8 cellular contexts compared by ENCODE assay signal in the genomic region with DNA sequence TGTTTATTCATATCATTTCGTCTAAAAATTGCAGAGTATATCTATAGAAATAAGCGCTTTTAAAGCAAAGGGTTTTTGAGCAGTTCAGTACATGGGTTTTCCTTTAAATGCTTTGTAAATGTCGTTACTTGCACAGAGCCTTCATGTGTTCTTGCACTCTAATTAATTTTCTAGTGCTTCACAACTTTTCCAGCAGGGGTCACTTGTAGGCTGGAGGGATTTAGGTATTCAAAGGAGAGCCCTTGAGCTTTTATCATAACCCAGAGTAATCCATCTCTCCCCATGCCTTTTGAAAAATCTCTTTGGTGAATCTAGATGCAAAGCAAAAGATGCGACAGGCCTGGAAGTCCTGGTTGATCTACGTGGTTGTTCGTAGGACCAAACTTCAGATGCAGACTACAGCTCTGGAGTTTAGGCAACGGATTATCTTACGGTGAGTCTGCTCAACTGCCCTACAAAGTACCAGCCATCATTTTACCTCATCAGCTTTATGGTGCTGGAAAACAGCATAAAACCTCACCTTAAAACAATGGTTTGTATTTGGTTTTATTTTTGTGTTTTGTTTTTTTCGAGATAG.
DNase-seq lines count a peak whose midpoint lies in the region; ATAC-seq and TF ChIP-seq lines count a peak whose summit lies in the region.

No MANE protein-coding gene starts in this region.

- H3K36me3 ChIP-seq in H7 (replicated peaks; ENCODE audit: control insufficient read depth, insufficient read depth, low read length) (no peaks in the 10 kb centered on the region), psoas muscle (ENCODE audit: insufficient read depth in 1 of 2, low read depth in 1 of 2) (peaks cover 0 to 3% of the 10 kb centered on the region in 2 donors)

- peak; percentile 75 for TF ChIP-seq CTCF in fibroblast of villous mesenchyme (IDR thresholded peaks at IDR 0.05; ENCODE audit: insufficient read depth, low read depth, low read length)
- peak; percentile 50 for TF ChIP-seq CTCF in psoas muscle (IDR thresholded peaks at IDR 0.05)
- no peak for TF ChIP-seq CTCF in omental fat pad (IDR thresholded peaks at IDR 0.05)

- DNase-seq in COLO829 (ENCODE audit: low spot score) (peak; percentile 76), H7 (peak; percentile 48), SK-N-DZ (ENCODE audit: low spot score) (peak; percentile 29), fibroblast of villous mesenchyme (ENCODE audit: low read depth) (peak; percentile 56), psoas muscle (no peak), omental fat pad (ENCODE audit: low spot score) (no peak)

- no peak overlapping the region for H3K27ac ChIP-seq in psoas muscle

- WGBS in psoas muscle, 3 donors = 78 to 80% (median 79%) methylated on average over 9 of the region's 9 CpGs

- H3K4me3 ChIP-seq in H7 (ENCODE audit: insufficient read depth, low read depth, low read length) = no peak overlapping the region
- H3K4me3 ChIP-seq in fibroblast of villous mesenchyme (ENCODE audit: low read depth, low read length) = no peak overlapping the region
- no peak overlapping the region for H3K4me3 ChIP-seq in psoas muscle

- ATAC-seq in psoas muscle (no peak), HG03159 (IDR thresholded peaks at IDR 0.05; ENCODE audit: unreplicated experiment) (no peak), GM21737 (IDR thresholded peaks at IDR 0.05; ENCODE audit: unreplicated experiment) (no peak), omental fat pad (ENCODE audit: low FRiP score) (no peak)

- H3K27me3 ChIP-seq in H7 (ENCODE audit: control insufficient read depth, insufficient read depth, low read length) = no peaks in the 10 kb centered on the region
- H3K27me3 ChIP-seq in psoas muscle (ENCODE audit: insufficient read depth in 3 of 3, low read length in 2 of 3) = no peaks in the 10 kb centered on the region

- intact Hi-C loops in psoas muscle (cut with DNase I) = loop anchor here (1.0 to 5.0 kb wide), 2 partner anchors 76 to 78 kb away; no protein-coding TSS in a partner anchor

- H3K4me1 ChIP-seq in psoas muscle = no peaks in the 10 kb centered on the region

- no peaks in the 10 kb centered on the region for H3K9me3 ChIP-seq in psoas muscle

Comparison
In these comparisons a context has a peak if more than half of its experiments do, and no peak if none do; other contexts are left out.
1. DNase-seq: peak in COLO829 (single experiment), H7 (single experiment), SK-N-DZ (single experiment) and fibroblast of villous mesenchyme (single experiment); none in psoas muscle (0 of 2) and omental fat pad (single experiment).
2. CTCF ChIP-seq: peak in fibroblast of villous mesenchyme (single experiment) and psoas muscle (single experiment); none in omental fat pad (0 of 3).